ENCODE assay signal across 15 cellular contexts in genomic region chr5:134071850-134072207, GRCh38. TPM values are rescaled to one million over a fixed set of nuclear protein-coding genes. Genes with fewer than 3 reads are reported as not detected.
DNase-seq lines count a peak whose midpoint lies in the region; ATAC-seq, FAIRE-seq and TF ChIP-seq lines count a peak whose summit lies in the region.
"Had no signal": no experiment of that assay in that cellular context is flagged by ENCODE, and none has a peak within 500 bp of the region (broad histone marks: within the 10 kb centered on the region; RNA-seq: fewer than 3 reads in every experiment).

No MANE protein-coding gene starts in this region.

- no peaks in the 10 kb centered on the region for H3K79me2 ChIP-seq in HepG2 (ENCODE audit: insufficient read depth, low read length)
- no peaks in the 10 kb centered on the region for H3K79me2 ChIP-seq in OCI-LY3 (ENCODE audit: low read length)
- no peaks in the 10 kb centered on the region for H3K79me2 ChIP-seq in H1 (ENCODE audit: control insufficient read depth in 1 of 2, insufficient read depth in 2 of 2, low read length in 2 of 2)

- H3K4me1 ChIP-seq in HepG2 (ENCODE audit: insufficient read depth, low read length), result peaks cover 47% of the 10 kb centered on the region
- H3K4me1 ChIP-seq in right lobe of liver, result peaks cover 0 to 7% (median 0%) of the 10 kb centered on the region in 4 donors
- peaks cover 27% of the 10 kb centered on the region for H3K4me1 ChIP-seq in OCI-LY3 (ENCODE audit: low read length)
- peaks cover 0 to 7% (median 2%) of the 10 kb centered on the region in 4 experiments; a peak in 4 of 7 replicates for H3K4me1 ChIP-seq in H1 (replicated peaks in 1 of 4; ENCODE audit: control insufficient read depth in 3 of 4, insufficient read depth in 4 of 4, low read length in 3 of 4)
- H3K4me1 ChIP-seq in thymus (ENCODE audit: control insufficient read depth, insufficient read depth, low read length), result peaks cover 55% of the 10 kb centered on the region

- WGBS in HepG2 (ENCODE audit: low lambda C conversion rate), result 85% methylated on average over 3 of the region's 3 CpGs
- 90% methylated on average over 2 of the region's 3 CpGs for WGBS in right lobe of liver (ENCODE audit: insufficient coverage, low coverage, low lambda C conversion rate, missing lambda C conversion rate)
- 100% methylated on average over 3 of the region's 3 CpGs; no CpG with 5 or more reads in 1 of the 2 experiments for WGBS in H1 (ENCODE audit: extremely low coverage in 1 of 2, insufficient coverage in 1 of 2, insufficient read length in 1 of 2, insufficient replicate concordance in 2 of 2, low coverage in 1 of 2, low lambda C conversion rate in 2 of 2, missing lambda C conversion rate in 1 of 2), 2 experiments
- 93% methylated on average over 3 of the region's 3 CpGs for WGBS in thymus

- no peak overlapping the region for H2BK15ac ChIP-seq in H1 (ENCODE audit: low read length)

- no peak overlapping the region for H2AK5ac ChIP-seq in H1 (ENCODE audit: low read depth, low read length)

- in situ Hi-C loops in HepG2 (cut with HindIII; ENCODE audit: extremely low pct_ligation_motif_present, low pct_unique_long_range_greater_than_20kb), result no loop called here

- no peak overlapping the region for H4K91ac ChIP-seq in H1 (replicated peaks; ENCODE audit: insufficient read length, low read length)

- no peak for TF ChIP-seq POLR2A in HepG2 (IDR thresholded peaks at IDR 0.05; ENCODE audit: insufficient read depth in 1 of 2, low read depth in 2 of 2, low read length in 2 of 2)
- TF ChIP-seq POLR2A in right lobe of liver (IDR thresholded peaks at IDR 0.05), result no peak
- TF ChIP-seq POLR2A in H1 (IDR thresholded peaks at IDR 0.05; ENCODE audit: control extremely low read depth in 1 of 2, low read depth in 2 of 2, low read length in 2 of 2), result no peak

- peak overlapping the region; percentile 71; the same call in 1 of the 2 replicates for H2BK12ac ChIP-seq in H1 (ENCODE audit: low read depth, low read length)

- H4K8ac ChIP-seq in H1 (ENCODE audit: extremely low read depth, insufficient read depth, low read length), result no peak overlapping the region

- H2BK120ac ChIP-seq in H1 (replicated peaks; ENCODE audit: low read depth, low read length), result no peak overlapping the region

- H3K4me3 ChIP-seq in HepG2 (replicated peaks in 1 of 3; ENCODE audit: insufficient read depth in 1 of 3, low read depth in 2 of 3, low read length in 3 of 3) (peak overlapping the region; percentile 63 to 75 (median 68); a peak in 5 of 6 replicates), right lobe of liver (no peak overlapping the region), OCI-LY3 (ENCODE audit: low read length) (peak overlapping the region; percentile 82), H1 (ENCODE audit: extremely low read depth in 1 of 4, insufficient read depth in 2 of 4, low read depth in 3 of 4, low read length in 4 of 4) (peak overlapping the region in 1 of 4 experiments; percentile 57; a peak in 1 of 8 replicates), thymus (ENCODE audit: low read length) (peak overlapping the region; percentile 63)

- no peak overlapping the region for H3K23ac ChIP-seq in H1 (ENCODE audit: insufficient read length)

- H4K5ac ChIP-seq in H1 (ENCODE audit: insufficient read length, low read depth, low read length), result no peak overlapping the region

- H3K4me2 ChIP-seq in HepG2 (ENCODE audit: low read depth, low read length) (peak overlapping the region; percentile 92), OCI-LY3 (ENCODE audit: low read length) (peak overlapping the region; percentile 99), H1 (ENCODE audit: insufficient read depth in 1 of 2, low read depth in 2 of 2, low read length in 2 of 2) (peak overlapping the region in 1 of 2 experiments; percentile 56; a peak in 2 of 4 replicates)

- no peak overlapping the region for H3K4ac ChIP-seq in H1 (replicated peaks; ENCODE audit: insufficient read length, low read depth, low read length)

- ATAC-seq in HepG2, result no peak
- ATAC-seq in right lobe of liver, result no peak
- no peak for ATAC-seq in HG02884 (IDR thresholded peaks at IDR 0.05; ENCODE audit: unreplicated experiment)

- TF ChIP-seq RAD21 in HepG2 (CRISPR knock-in tag; IDR thresholded peaks at IDR 0.05) (no peak), H1 (IDR thresholded peaks at IDR 0.05 in 1 of 2, conservative IDR thresholded peaks at IDR 0.05 in 1 of 2; ENCODE audit: low read depth in 2 of 2, low read length in 2 of 2) (no peak)

- H3K23me2 ChIP-seq in H1 (ENCODE audit: low read depth, low read length), result peaks cover 6% of the 10 kb centered on the region; the same call in 1 of the 2 replicates

- FAIRE-seq in HepG2 (lab: Jason Lieb, UNC) (no peak), H1 (lab: Jason Lieb, UNC) (no peak)
- FAIRE-seq: islet of Langerhans had no signal

- no TSS peak for BruUV-seq in HepG2 (replicated peaks; lab: Mats Ljungman, UMichigan)

- no peak overlapping the region for H3K56ac ChIP-seq in H1 (replicated peaks; ENCODE audit: insufficient read length, low read depth, low read length)

- H3K14ac ChIP-seq in H1 (ENCODE audit: insufficient read length), result no peak overlapping the region

- peak overlapping the region; percentile 37; the same call in 1 of the 2 replicates for H2BK20ac ChIP-seq in H1 (ENCODE audit: low read length)

- no peaks in the 10 kb centered on the region for H3K36me3 ChIP-seq in HepG2 (replicated peaks in 1 of 2; ENCODE audit: control insufficient read depth in 1 of 2, insufficient read depth in 2 of 2, low read length in 2 of 2)
- H3K36me3 ChIP-seq in right lobe of liver, result no peaks in the 10 kb centered on the region
- no peaks in the 10 kb centered on the region for H3K36me3 ChIP-seq in OCI-LY3 (replicated peaks; ENCODE audit: low read depth, low read length)
- no peaks in the 10 kb centered on the region; a peak in 1 of 8 replicates for H3K36me3 ChIP-seq in H1 (ENCODE audit: control insufficient read depth in 2 of 4, insufficient read depth in 4 of 4, low read length in 3 of 4)
- no peaks in the 10 kb centered on the region for H3K36me3 ChIP-seq in thymus (ENCODE audit: control insufficient read depth, insufficient read depth)
- H3K36me3 ChIP-seq: suprapubic skin had no signal

- POLR2A ChIA-PET in HepG2 (lab: Yijun Ruan, JAX), result interaction anchor here (0.7 to 4.2 kb wide), 9 partner anchors 13 to 75 kb away, joined by 3 to 39 read pairs (median 3); partner anchors contain the start of gene TCF7
- POLR2A ChIA-PET in H1 (lab: Charles Lee; ENCODE audit: partially characterized antibody), result interaction anchor here (1.0 kb wide), 1 partner anchor 104 kb away, joined by 3 read pairs; no protein-coding TSS in a partner anchor

- H2AFZ ChIP-seq in HepG2 (ENCODE audit: low read length) (no peak overlapping the region), OCI-LY3 (ENCODE audit: low read depth, low read length) (no peak overlapping the region), H1 (ENCODE audit: low read length) (no peak overlapping the region)

- peak overlapping the region; percentile 61; the same call in 1 of the 2 replicates for H2BK5ac ChIP-seq in H1 (ENCODE audit: low read depth, low read length)

- no peaks in the 10 kb centered on the region for H4K20me1 ChIP-seq in HepG2 (ENCODE audit: insufficient read depth, low read length)
- no peaks in the 10 kb centered on the region for H4K20me1 ChIP-seq in OCI-LY3 (ENCODE audit: insufficient read depth, low read length)
- H4K20me1 ChIP-seq in H1 (replicated peaks in 1 of 2; ENCODE audit: control insufficient read depth in 1 of 2, insufficient read depth in 2 of 2, low read length in 2 of 2), result no peaks in the 10 kb centered on the region

- H3K9ac ChIP-seq in HepG2 (ENCODE audit: insufficient read depth, low read depth, low read length), result peak overlapping the region; percentile 61
- H3K9ac ChIP-seq in OCI-LY3 (ENCODE audit: low read length), result peak overlapping the region; percentile 75
- H3K9ac ChIP-seq in H1 (replicated peaks in 1 of 4; ENCODE audit: extremely low read depth in 1 of 4, low read depth in 3 of 4, low read length in 3 of 4), result no peak overlapping the region

- no peak for TF ChIP-seq EP300 in HepG2 (IDR thresholded peaks at IDR 0.05; ENCODE audit: low read depth in 2 of 2, low read length in 2 of 2)
- TF ChIP-seq EP300 in HepG2 (CRISPR knock-in tag; IDR thresholded peaks at IDR 0.05; ENCODE audit: borderline replicate concordance), result no peak
- no peak for TF ChIP-seq EP300 in H1 (IDR thresholded peaks at IDR 0.05; ENCODE audit: borderline replicate concordance in 1 of 2, low read depth in 2 of 2, low read length in 2 of 2)

- no peaks in the 10 kb centered on the region for H3K79me1 ChIP-seq in H1 (ENCODE audit: low read depth, low read length)

- peak overlapping the region; percentile 40; the same call in 1 of the 2 replicates for H3K18ac ChIP-seq in H1 (ENCODE audit: extremely low read depth, low read length)

- H3K9me3 ChIP-seq in HepG2 (ENCODE audit: low read length) (no peaks in the 10 kb centered on the region), right lobe of liver (no peaks in the 10 kb centered on the region), OCI-LY3 (ENCODE audit: insufficient read depth, low read length) (no peaks in the 10 kb centered on the region), H1 (ENCODE audit: insufficient read depth in 2 of 2, low read depth in 1 of 2, low read length in 1 of 2) (no peaks in the 10 kb centered on the region), thymus (ENCODE audit: control insufficient read depth) (no peaks in the 10 kb centered on the region)
- H3K9me3 ChIP-seq: suprapubic skin had no signal

- TF ChIP-seq CTCF in HepG2 (CRISPR knock-in tag; IDR thresholded peaks at IDR 0.05) (no peak), right lobe of liver (IDR thresholded peaks at IDR 0.05) (no peak), OCI-LY3 (IDR thresholded peaks at IDR 0.05; ENCODE audit: low read depth, low read length) (no peak), H1 (IDR thresholded peaks at IDR 0.05; ENCODE audit: control extremely low read depth in 1 of 3, insufficient read depth in 1 of 3, low read depth in 1 of 3, low read length in 3 of 3) (no peak)

- no peaks in the 10 kb centered on the region for H3K27me3 ChIP-seq in HepG2 (ENCODE audit: control insufficient read depth in 1 of 2, insufficient read depth in 2 of 2, low read length in 2 of 2)
- H3K27me3 ChIP-seq in right lobe of liver, result no peaks in the 10 kb centered on the region
- no peaks in the 10 kb centered on the region for H3K27me3 ChIP-seq in OCI-LY3 (ENCODE audit: low read depth, low read length)
- H3K27me3 ChIP-seq in H1 (replicated peaks in 1 of 4; ENCODE audit: control insufficient read depth in 3 of 4, extremely low read depth in 1 of 4, insufficient read depth in 3 of 4, low read length in 3 of 4), result peaks cover 0 to 8% (median 3%) of the 10 kb centered on the region in 4 experiments; a peak in 4 of 7 replicates
- no peaks in the 10 kb centered on the region for H3K27me3 ChIP-seq in thymus (ENCODE audit: control insufficient read depth, insufficient read depth)

- no peak overlapping the region for H3K27ac ChIP-seq in HepG2 (ENCODE audit: extremely low read length, insufficient read depth, low read length)
- no peak overlapping the region for H3K27ac ChIP-seq in right lobe of liver
- H3K27ac ChIP-seq in OCI-LY3 (ENCODE audit: low read length), result peak overlapping the region; percentile 44; the same call in 1 of the 2 replicates
- no peak overlapping the region for H3K27ac ChIP-seq in H1 (ENCODE audit: low read depth, low read length)
- no peak overlapping the region for H3K27ac ChIP-seq in thymus (ENCODE audit: low read depth)
- H3K27ac ChIP-seq: suprapubic skin had no signal

- intact Hi-C loops in HepG2 (cut with micrococcal nuclease; ENCODE audit: unreplicated experiment), result loop anchor here (2.0 to 5.0 kb wide), 2 partner anchors 27 to 35 kb away; no protein-coding TSS in a partner anchor
- intact Hi-C loops in right lobe of liver (cut with DNase I), result no loop called here

- CTCF ChIA-PET in HepG2 (lab: Yijun Ruan, JAX; ENCODE audit: low intra/inter-chr PET ratio, low total read pairs), result interaction anchor here (1.7 kb wide), 1 partner anchor 32 kb away, joined by 9 read pairs; no protein-coding TSS in a partner anchor
- CTCF ChIA-PET in H1 (lab: Charles Lee; ENCODE audit: partially characterized antibody), result interaction anchor here (0.6 to 4.0 kb wide), 10 partner anchors 12 to 344 kb away, joined by 3 to 34 read pairs (median 4); no protein-coding TSS in a partner anchor

- DNase-seq in HepG2 (ENCODE audit: low spot score), result no peak
- DNase-seq in right lobe of liver, result no peak
- DNase-seq in H1 (ENCODE audit: low read depth in 1 of 2, low spot score in 2 of 2), result no peak
- DNase-seq in stimulated activated CD4-positive, alpha-beta T cell treated with anti-CD3 and anti-CD28 coated beads, Interleukin-4, amount 100 ng/mL, for 1 hour, result no peak
- DNase-seq in NAMALWA (ENCODE audit: low spot score), result no peak
- DNase-seq: DMS 273 treated with DMSO at 0.1 percent for 48 hours, KBM-7, NCI-H1105, NCI-H2171, NCI-H82 had no signal

RNA-seq across cellular contexts. Expression of gene TCF7, which starts 42.7 kb away (rescaled TPM):
- 6.8 and 7.9 TPM in 2 replicates for total RNA-seq in HepG2 (2016; rRNA removed; fragmentation: Illumina TruSeq; extraction: Trizol)
- total RNA-seq in HepG2 (2016; cell fraction: cytosol; rRNA removed; fragmentation: Illumina TruSeq; extraction: Trizol; ENCODE audit: low read depth), result 5.3 and 5.4 TPM in 2 replicates
- 7.1 and 8.8 TPM in 2 replicates for total RNA-seq in HepG2 (2016; cell fraction: insoluble cytoplasmic fraction; rRNA removed; fragmentation: Illumina TruSeq; extraction: Trizol)
- total RNA-seq in HepG2 (2016; cell fraction: membrane; rRNA removed; fragmentation: Illumina TruSeq; extraction: Trizol), result 15.7 and 15.8 TPM in 2 replicates
- 10.0 and 10.9 TPM in 2 replicates for total RNA-seq in HepG2 (2016; cell fraction: nucleus; rRNA removed; fragmentation: Illumina TruSeq; extraction: Trizol)
- 6.3 and 9.0 TPM in 2 replicates for polyA plus RNA-seq in HepG2 (2011; rRNA removed)
- polyA plus RNA-seq in HepG2 (2011; cell fraction: cytosol; rRNA removed), result 4.8 and 5.8 TPM in 2 replicates
- polyA plus RNA-seq in HepG2 (2011; cell fraction: nucleus; rRNA removed), result 7.5 and 7.7 TPM in 2 replicates
- 8.6 and 11.4 TPM in 2 replicates for polyA plus RNA-seq in HepG2 (2012)
- 21.6 and 22.8 TPM in 2 replicates for polyA plus RNA-seq in HepG2 (2016; cell fraction: cytosol; fragmentation: Illumina TruSeq; extraction: Trizol; ENCODE audit: low read depth)
- polyA plus RNA-seq in HepG2 (2016; cell fraction: insoluble cytoplasmic fraction; fragmentation: Illumina TruSeq; extraction: Trizol; ENCODE audit: low read depth), result 21.8 and 29.7 TPM in 2 replicates
- 44.0 and 50.2 TPM in 2 replicates for polyA plus RNA-seq in HepG2 (2016; cell fraction: membrane; fragmentation: Illumina TruSeq; extraction: Trizol; ENCODE audit: low read depth)
- polyA plus RNA-seq in HepG2 (2016; cell fraction: nucleus; fragmentation: Illumina TruSeq; extraction: Trizol; ENCODE audit: insufficient read depth, low read depth), result 25.7 and 28.7 TPM in 2 replicates
- polyA minus RNA-seq in HepG2 (2011; rRNA and poly(A)+ RNA removed; ENCODE audit: low replicate concordance), result 0.19 and 20.5 TPM in 2 replicates
- polyA minus RNA-seq in HepG2 (2011; cell fraction: cytosol; rRNA and poly(A)+ RNA removed), result 3.3 and 5.4 TPM in 2 replicates
- 15.2 and 18.2 TPM in 2 replicates for polyA minus RNA-seq in HepG2 (2011; cell fraction: nucleus; rRNA and poly(A)+ RNA removed)
- total RNA-seq in right lobe of liver, result 1 to 10 TPM; 2.0 to 3.8 (median 2.7) TPM
- 6.8 and 8.5 TPM in 2 replicates for total RNA-seq in H1 (2021; fragmentation: NEBNext Ultra II Directional; extraction: Animal tissue kit (Norgen Biotek cat#: 25700))
- 4.7 and 5.7 TPM in 2 replicates for polyA plus RNA-seq in H1 (2011; rRNA removed)
- polyA plus RNA-seq in H1 (2011; cell fraction: cytosol; rRNA removed), result 4.2 TPM
- polyA plus RNA-seq in H1 (2011; cell fraction: nucleus; rRNA removed), result 10.6 TPM
- polyA plus RNA-seq in H1 (2012, experiment 1 of 2), result 6.8 to 10.4 TPM (median 8.2 TPM) in 4 replicates
- 4.8 TPM for polyA plus RNA-seq in H1 (2012, experiment 2 of 2)
- 6.7 TPM for polyA plus RNA-seq in H1 (2013, experiment 1 of 2)
- 7.1 TPM for polyA plus RNA-seq in H1 (2013, experiment 2 of 2)
- polyA minus RNA-seq in H1 (2011; rRNA and poly(A)+ RNA removed), result 8.4 and 9.1 TPM in 2 replicates
- 8.4 TPM for polyA minus RNA-seq in H1 (2011; cell fraction: cytosol; rRNA and poly(A)+ RNA removed)
- polyA minus RNA-seq in H1 (2011; cell fraction: nucleus; rRNA and poly(A)+ RNA removed), result 21.1 TPM
- polyA plus RNA-seq in thymus, result 247 TPM

Comparison
In these comparisons a context has a peak if more than half of its experiments do, and no peak if none do; other contexts are left out.
1. H3K4me3 ChIP-seq: peak in HepG2 (3 of 3), OCI-LY3 (single experiment) and thymus (single experiment); none in right lobe of liver (0 of 3).
2. H3K9ac ChIP-seq: peak in HepG2 (single experiment) and OCI-LY3 (single experiment); none in H1 (0 of 4).